ENCODE assay signal across 1 cellular context in genomic region chr17:82105417-82105881, GRCh38.
TF ChIP-seq lines count a peak whose summit lies in the region.

No MANE protein-coding gene starts in this region.

TF ChIP-seq in GM12878, 131 proteins besides CTCF, POLR2A, EP300 and RAD21:
- TF ChIP-seq, protein P1, sequence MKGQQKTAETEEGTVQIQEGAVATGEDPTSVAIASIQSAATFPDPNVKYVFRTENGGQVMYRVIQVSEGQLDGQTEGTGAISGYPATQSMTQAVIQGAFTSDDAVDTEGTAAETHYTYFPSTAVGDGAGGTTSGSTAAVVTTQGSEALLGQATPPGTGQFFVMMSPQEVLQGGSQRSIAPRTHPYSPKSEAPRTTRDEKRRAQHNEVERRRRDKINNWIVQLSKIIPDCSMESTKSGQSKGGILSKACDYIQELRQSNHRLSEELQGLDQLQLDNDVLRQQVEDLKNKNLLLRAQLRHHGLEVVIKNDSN (IDR thresholded peaks at IDR 0.05; ENCODE audit: borderline replicate concordance, extremely low read length, insufficient read depth, low read depth, low read length), result peak; percentile 52
- no peak for TF ChIP-seq ZZZ3 (IDR thresholded peaks at IDR 0.05; ENCODE audit: control insufficient read depth, insufficient read length, low read depth)
